25 cellular contexts compared by ENCODE assay signal in genomic region chr13:109110159-109110558, GRCh38.
"Had no signal": no experiment of that assay in that cellular context is flagged by ENCODE, and none has a peak within 500 bp of the region (broad histone marks: within the 10 kb centered on the region; RNA-seq: fewer than 3 reads in every experiment).

No MANE protein-coding gene starts in this region.

- H3K4me3 ChIP-seq: left lung, lower lobe of right lung, pancreas, prostate gland, skin epidermis, tibial nerve had no signal

- H3K27ac ChIP-seq: left lung, lower lobe of right lung, pancreas, prostate gland, skin epidermis, tibial nerve had no signal

- DNase-seq: hypothalamus; immature natural killer cell; kidney; left colon; left lung; lower lobe of right lung; mammary epithelial cell; mesenchymal stem cell; naive thymus-derived CD8-positive, alpha-beta T cell; nucleus accumbens; pancreas; posterior cingulate gyrus; retina; right cardiac atrium; stimulated activated CD4-positive, alpha-beta T cell treated with anti-CD3 and anti-CD28 coated beads, Interleukin-12 subunit alpha, Interleukin-12 subunit beta, amount 100 ng/mL, for 4 hours; stimulated activated CD4-positive, alpha-beta T cell treated with anti-CD3 and anti-CD28 coated beads, Interleukin-15, amount 100 ng/mL, for 24 hours; stimulated activated CD4-positive, alpha-beta T cell treated with anti-CD3 and anti-CD28 coated beads, Interleukin-2, amount 100 ng/mL, for 24 hours; stimulated activated CD4-positive, alpha-beta T cell treated with anti-CD3 and anti-CD28 coated beads, Interleukin-4, amount 100 ng/mL, for 1 hour; stimulated activated naive CD4-positive, alpha-beta T cell had no signal

- FAIRE-seq: islet of Langerhans, kidney, pancreas had no signal

- ATAC-seq: left colon; left lung; lower lobe of right lung; naive thymus-derived CD8-positive, alpha-beta T cell; pancreas; right cardiac atrium; sciatic nerve; stimulated activated effector memory CD8-positive, alpha-beta T cell treated with anti-CD3 and anti-CD28 coated beads, Interleukin-12 subunit alpha, Interleukin-12 subunit beta, amount 100 ng/mL, for 72 hours had no signal

- H3K36me3 ChIP-seq: left lung, lower lobe of right lung, pancreas, prostate gland, tibial nerve had no signal

- H3K4me1 ChIP-seq: left lung, lower lobe of right lung, pancreas, prostate gland, tibial nerve had no signal

- H3K9me3 ChIP-seq: left lung, lower lobe of right lung, pancreas, prostate gland, tibial nerve had no signal

- H3K27me3 ChIP-seq: left lung, pancreas, tibial nerve had no signal
